Comparison of ENCODE assay signal across 8 cellular contexts in genomic region chr11:16809901-16810668, GRCh38.
DNase-seq lines count a peak whose midpoint lies in the region; ATAC-seq lines count a peak whose summit lies in the region.

No MANE protein-coding gene starts in this region.

- intact Hi-C loops in Right ventricle myocardium superior (cut with DNase I) (no loop called here), sciatic nerve (cut with DNase I) (loop anchor here (10.0 kb wide), 1 partner anchor 255 kb away; no protein-coding TSS in a partner anchor)

- peak; percentile 78 for ATAC-seq in Right ventricle myocardium superior (ENCODE audit: poor library complexity)
- ATAC-seq in sciatic nerve, result peak; percentile 13
- no peak for ATAC-seq in GM18502 (IDR thresholded peaks at IDR 0.05; ENCODE audit: poor library complexity, unreplicated experiment)

- peak; percentile 71 for DNase-seq in HT1080 (ENCODE audit: low read depth)
- peak; percentile 50 for DNase-seq in amniotic epithelial cell (ENCODE audit: low read depth)
- peak; percentile 80 for DNase-seq in Right ventricle myocardium superior
- peak; percentile 72 for DNase-seq in sciatic nerve (ENCODE audit: low spot score)
- no peak for DNase-seq in OCI-M2 (lab: John Stamatoyannopoulos, UW; ENCODE audit: unreplicated experiment)
- no peak for DNase-seq in NCI-H526 (lab: John Stamatoyannopoulos, UW)
- no peak for DNase-seq in activated effector memory CD4-positive, alpha-beta T cell treated with Interleukin-2 at 50 U/mL for 16 hours

Comparison
In these comparisons a context has a peak if more than half of its experiments do, and no peak if none do; other contexts are left out.
1. DNase-seq: peak in HT1080 (single experiment), amniotic epithelial cell (single experiment), Right ventricle myocardium superior (single experiment) and sciatic nerve (single experiment); none in OCI-M2 (single experiment), NCI-H526 (0 of 2) and activated effector memory CD4-positive, alpha-beta T cell treated with Interleukin-2 at 50 U/mL for 16 hours (single experiment).